ENCODE assay signal across 1 cellular context in the genomic region with DNA sequence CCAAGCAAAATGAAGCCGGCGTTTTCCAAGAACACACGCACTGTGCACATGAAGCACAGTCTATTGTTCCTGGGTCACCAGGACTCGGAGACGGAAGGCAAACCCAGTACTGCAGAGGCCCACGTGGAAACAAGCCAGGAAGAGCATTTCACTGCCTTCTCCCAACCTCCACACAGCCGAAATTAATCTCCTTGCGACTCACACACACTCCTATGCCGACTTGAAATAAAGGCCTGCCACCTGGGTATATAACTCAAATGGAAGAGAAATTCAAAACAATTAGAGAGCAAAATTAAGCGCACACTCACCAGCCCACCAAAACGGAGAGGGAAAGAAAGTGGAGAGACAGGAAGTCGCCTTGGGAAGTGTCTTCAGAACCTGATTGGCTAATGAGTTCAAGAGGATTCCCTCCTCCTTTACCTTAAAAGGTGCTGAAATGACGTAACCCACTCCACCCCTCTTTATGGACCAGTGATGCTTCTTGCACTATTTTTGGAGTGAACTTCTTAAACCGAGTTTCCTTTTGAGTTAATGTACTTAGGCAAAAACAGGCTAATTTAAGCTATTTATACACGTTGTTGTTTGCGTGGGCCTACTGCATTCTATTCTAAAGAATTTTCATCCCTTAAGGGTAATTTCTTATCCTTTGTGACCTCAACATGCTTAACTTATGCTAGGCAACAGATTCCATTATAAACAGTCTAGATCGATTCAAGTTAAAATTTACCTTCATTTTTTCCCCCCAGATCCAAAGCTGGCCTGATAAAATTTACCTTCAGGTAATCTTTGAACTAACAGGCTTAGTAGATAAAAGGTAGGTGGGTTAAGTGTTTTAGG.
TF ChIP-seq lines count a peak whose summit lies in the region.

A gene with protein sequence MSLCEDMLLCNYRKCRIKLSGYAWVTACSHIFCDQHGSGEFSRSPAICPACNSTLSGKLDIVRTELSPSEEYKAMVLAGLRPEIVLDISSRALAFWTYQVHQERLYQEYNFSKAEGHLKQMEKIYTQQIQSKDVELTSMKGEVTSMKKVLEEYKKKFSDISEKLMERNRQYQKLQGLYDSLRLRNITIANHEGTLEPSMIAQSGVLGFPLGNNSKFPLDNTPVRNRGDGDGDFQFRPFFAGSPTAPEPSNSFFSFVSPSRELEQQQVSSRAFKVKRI (minus strand): TSS at position 334 of the 837 bp plus-strand sequence. CDS start 16,756 bp downstream, outside the sequence.

TF ChIP-seq in H1, 55 proteins besides CTCF, POLR2A, EP300 and RAD21:
- TF ChIP-seq EGR1 (IDR thresholded peaks at IDR 0.05; ENCODE audit: borderline replicate concordance, low read depth, low read length) (no peak), RXRA (IDR thresholded peaks at IDR 0.05; ENCODE audit: insufficient read depth, low read depth, low read length) (no peak), TAF7 (optimal IDR thresholded peaks at IDR 0.05; ENCODE audit: borderline replicate concordance, low read depth, low read length) (peak; percentile 94), TCF12 (IDR thresholded peaks at IDR 0.05; ENCODE audit: low read depth, low read length) (no peak), BCL11A (IDR thresholded peaks at IDR 0.05; ENCODE audit: low read depth in 2 of 2, low read length in 2 of 2) (no peak), TAF1 (IDR thresholded peaks at IDR 0.05; ENCODE audit: low read depth, low read length) (peak; percentile 95), GTF2F1 (IDR thresholded peaks at IDR 0.05; ENCODE audit: borderline replicate concordance, low read depth, low read length) (peak; percentile 55; the same call in 1 of the 2 replicates), SRF (IDR thresholded peaks at IDR 0.05; ENCODE audit: low read depth, low read length) (peak; percentile 95), SUZ12 (IDR thresholded peaks at IDR 0.05; ENCODE audit: low read length) (no peak), SIX5 (IDR thresholded peaks at IDR 0.05; ENCODE audit: low read depth, low read length) (no peak), HDAC2 (IDR thresholded peaks at IDR 0.05; ENCODE audit: borderline replicate concordance in 1 of 2, low read depth in 2 of 2, low read length in 2 of 2) (no peak; a peak in 1 of 4 replicates), SAP30 (IDR thresholded peaks at IDR 0.05; ENCODE audit: insufficient read depth, insufficient replicate concordance, low read length) (peak; percentile 83), RFX5 (IDR thresholded peaks at IDR 0.05; ENCODE audit: borderline replicate concordance, low read depth, low read length) (no peak), KDM1A (IDR thresholded peaks at IDR 0.05; ENCODE audit: borderline replicate concordance, low read length) (no peak), TBP (IDR thresholded peaks at IDR 0.05; ENCODE audit: low read depth, low read length) (peak; percentile 84), BRCA1 (IDR thresholded peaks at IDR 0.05; ENCODE audit: low read depth, low read length) (no peak), YY1 (IDR thresholded peaks at IDR 0.05; ENCODE audit: low read depth, low read length) (no peak), CEBPB (IDR thresholded peaks at IDR 0.05; ENCODE audit: low read depth, low read length) (peak; percentile 85), FOSL1 (IDR thresholded peaks at IDR 0.05; ENCODE audit: insufficient read depth, low read depth, low read length) (no peak), MAFK (IDR thresholded peaks at IDR 0.05; ENCODE audit: low read depth, low read length) (no peak), PHF8 (conservative IDR thresholded peaks at IDR 0.05; ENCODE audit: low read depth, low read length) (peak; percentile 75), NRF1 (IDR thresholded peaks at IDR 0.05; ENCODE audit: low read depth, low read length) (no peak), CBX5 (IDR thresholded peaks at IDR 0.05; ENCODE audit: low read depth, low read length) (no peak), POLR2AphosphoS5 (IDR thresholded peaks at IDR 0.05; ENCODE audit: low read depth, low read length) (peak; percentile 94), ZNF274 (IDR thresholded peaks at IDR 0.05; ENCODE audit: borderline replicate concordance, extremely low read depth, low read length) (no peak), EZH2 (IDR thresholded peaks at IDR 0.05; ENCODE audit: low read depth, low read length, severe bottlenecking) (no peak), RNF2 (IDR thresholded peaks at IDR 0.05; ENCODE audit: borderline replicate concordance, low read depth, low read length, missing control alignments, poor library complexity, severe bottlenecking) (no peak), POU5F1 (IDR thresholded peaks at IDR 0.05; ENCODE audit: low read depth, low read length) (no peak), CREB1 (IDR thresholded peaks at IDR 0.05) (peak; percentile 61; the same call in 1 of the 2 replicates), ASH2L (IDR thresholded peaks at IDR 0.05; ENCODE audit: low read length) (peak; percentile 77), SIRT6 (IDR thresholded peaks at IDR 0.05; ENCODE audit: low read length) (no peak), SP4 (IDR thresholded peaks at IDR 0.05; ENCODE audit: low read length) (no peak), JUND (IDR thresholded peaks at IDR 0.05; ENCODE audit: low read length) (peak; percentile 88), KDM5A (IDR thresholded peaks at IDR 0.05; ENCODE audit: low read length) (no peak), SP1 (IDR thresholded peaks at IDR 0.05; ENCODE audit: low read depth, low read length) (peak; percentile 70), SP2 (IDR thresholded peaks at IDR 0.05; ENCODE audit: low read length) (no peak), SIN3A (conservative IDR thresholded peaks at IDR 0.05 in 1 of 2, IDR thresholded peaks at IDR 0.05 in 1 of 2; ENCODE audit: low read depth in 1 of 2, low read length in 2 of 2) (peak; percentile 45 to 87; a peak in 1 of 4 replicates), CHD1 (IDR thresholded peaks at IDR 0.05; ENCODE audit: low read depth, low read length) (no peak; the same call in 1 of the 2 replicates)
- TF ChIP-seq, protein P1, sequence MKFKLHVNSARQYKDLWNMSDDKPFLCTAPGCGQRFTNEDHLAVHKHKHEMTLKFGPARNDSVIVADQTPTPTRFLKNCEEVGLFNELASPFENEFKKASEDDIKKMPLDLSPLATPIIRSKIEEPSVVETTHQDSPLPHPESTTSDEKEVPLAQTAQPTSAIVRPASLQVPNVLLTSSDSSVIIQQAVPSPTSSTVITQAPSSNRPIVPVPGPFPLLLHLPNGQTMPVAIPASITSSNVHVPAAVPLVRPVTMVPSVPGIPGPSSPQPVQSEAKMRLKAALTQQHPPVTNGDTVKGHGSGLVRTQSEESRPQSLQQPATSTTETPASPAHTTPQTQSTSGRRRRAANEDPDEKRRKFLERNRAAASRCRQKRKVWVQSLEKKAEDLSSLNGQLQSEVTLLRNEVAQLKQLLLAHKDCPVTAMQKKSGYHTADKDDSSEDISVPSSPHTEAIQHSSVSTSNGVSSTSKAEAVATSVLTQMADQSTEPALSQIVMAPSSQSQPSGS (IDR thresholded peaks at IDR 0.05; ENCODE audit: low read length), result 0 out of 2 replicates have a peak, but pooled peaks have one; percentile 50
- TF ChIP-seq, protein P2, sequence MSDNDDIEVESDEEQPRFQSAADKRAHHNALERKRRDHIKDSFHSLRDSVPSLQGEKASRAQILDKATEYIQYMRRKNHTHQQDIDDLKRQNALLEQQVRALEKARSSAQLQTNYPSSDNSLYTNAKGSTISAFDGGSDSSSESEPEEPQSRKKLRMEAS (IDR thresholded peaks at IDR 0.05), result peak; percentile 82
- TF ChIP-seq, protein P3, sequence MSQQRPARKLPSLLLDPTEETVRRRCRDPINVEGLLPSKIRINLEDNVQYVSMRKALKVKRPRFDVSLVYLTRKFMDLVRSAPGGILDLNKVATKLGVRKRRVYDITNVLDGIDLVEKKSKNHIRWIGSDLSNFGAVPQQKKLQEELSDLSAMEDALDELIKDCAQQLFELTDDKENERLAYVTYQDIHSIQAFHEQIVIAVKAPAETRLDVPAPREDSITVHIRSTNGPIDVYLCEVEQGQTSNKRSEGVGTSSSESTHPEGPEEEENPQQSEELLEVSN (IDR thresholded peaks at IDR 0.05), result 0 out of 2 replicates have a peak, but pooled peaks have one; percentile 11
- TF ChIP-seq, protein P4, sequence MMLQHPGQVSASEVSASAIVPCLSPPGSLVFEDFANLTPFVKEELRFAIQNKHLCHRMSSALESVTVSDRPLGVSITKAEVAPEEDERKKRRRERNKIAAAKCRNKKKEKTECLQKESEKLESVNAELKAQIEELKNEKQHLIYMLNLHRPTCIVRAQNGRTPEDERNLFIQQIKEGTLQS (IDR thresholded peaks at IDR 0.05; ENCODE audit: insufficient read depth, low read depth, low read length), result no peak
